In the genomic region with DNA sequence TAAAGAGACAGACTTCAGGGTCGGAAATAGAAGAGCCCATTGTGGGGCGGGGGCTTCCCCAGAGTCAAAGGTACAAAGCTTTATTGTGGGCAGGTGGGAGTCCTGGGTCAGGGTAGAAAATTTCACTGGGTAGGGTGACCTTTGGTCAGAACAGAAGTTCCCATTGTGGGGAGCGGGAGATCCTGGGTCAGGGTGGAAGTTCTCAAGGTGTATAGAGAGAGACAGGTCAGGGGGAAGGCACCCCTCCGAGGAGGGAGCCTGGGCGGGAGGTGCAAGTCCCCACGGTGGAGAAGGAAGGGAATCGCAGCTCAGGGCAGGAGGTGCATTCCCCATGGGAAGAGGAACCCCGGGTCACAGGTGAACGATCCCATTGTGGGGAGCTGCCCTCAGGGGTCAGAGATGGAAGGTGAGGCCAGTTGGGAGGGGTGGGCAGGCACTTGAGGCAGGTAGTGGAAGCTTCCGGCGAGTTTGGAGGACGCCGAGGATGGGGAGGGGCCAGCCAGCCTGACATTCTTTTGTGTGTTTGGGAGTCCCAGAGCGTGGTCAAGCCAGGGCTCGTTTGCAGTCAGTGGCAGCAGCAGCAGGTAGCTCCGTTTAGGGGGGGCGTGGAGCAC, we compare ENCODE assay signal across 1 cellular context.
TF ChIP-seq lines count a peak whose summit lies in the region.

No MANE protein-coding gene starts in this region.

TF ChIP-seq in GM12878, 131 proteins besides CTCF, POLR2A, EP300 and RAD21:
- TF ChIP-seq PML (IDR thresholded peaks at IDR 0.05; ENCODE audit: low read length) (no peak), LARP7 (IDR thresholded peaks at IDR 0.05) (peak; percentile 48; the same call in 1 of the 2 replicates), JUNB (IDR thresholded peaks at IDR 0.05) (no peak), MEF2A (IDR thresholded peaks at IDR 0.05; ENCODE audit: insufficient read depth, low read depth, low read length) (no peak), BHLHE40 (IDR thresholded peaks at IDR 0.05; ENCODE audit: borderline replicate concordance in 1 of 2, low read depth in 2 of 2, low read length in 1 of 2) (no peak), ZNF622 (IDR thresholded peaks at IDR 0.05) (no peak), HDGF (IDR thresholded peaks at IDR 0.05) (peak; percentile 16; the same call in 1 of the 2 replicates), TCF7 (IDR thresholded peaks at IDR 0.05; ENCODE audit: borderline replicate concordance) (no peak), WRNIP1 (IDR thresholded peaks at IDR 0.05; ENCODE audit: borderline replicate concordance, low read depth, low read length) (no peak), NR2F1 (conservative IDR thresholded peaks at IDR 0.05) (peak; percentile 57), CREB1 (IDR thresholded peaks at IDR 0.05; ENCODE audit: low read depth) (no peak), SIX5 (IDR thresholded peaks at IDR 0.05; ENCODE audit: low read depth, low read length, severe bottlenecking) (no peak), RUNX3 (IDR thresholded peaks at IDR 0.05; ENCODE audit: low read length) (no peak), ZNF687 (IDR thresholded peaks at IDR 0.05) (no peak), NFYA (IDR thresholded peaks at IDR 0.05; ENCODE audit: borderline replicate concordance, low read depth, low read length) (no peak), GABPA (IDR thresholded peaks at IDR 0.05; ENCODE audit: low read depth) (no peak), POU2F2 (IDR thresholded peaks at IDR 0.05; ENCODE audit: borderline replicate concordance, low read depth, low read length) (0 out of 3 replicates have a peak, but pooled peaks have one; percentile 17), JUND (IDR thresholded peaks at IDR 0.05; ENCODE audit: low read depth, low read length) (no peak)
- TF ChIP-seq, protein P1, sequence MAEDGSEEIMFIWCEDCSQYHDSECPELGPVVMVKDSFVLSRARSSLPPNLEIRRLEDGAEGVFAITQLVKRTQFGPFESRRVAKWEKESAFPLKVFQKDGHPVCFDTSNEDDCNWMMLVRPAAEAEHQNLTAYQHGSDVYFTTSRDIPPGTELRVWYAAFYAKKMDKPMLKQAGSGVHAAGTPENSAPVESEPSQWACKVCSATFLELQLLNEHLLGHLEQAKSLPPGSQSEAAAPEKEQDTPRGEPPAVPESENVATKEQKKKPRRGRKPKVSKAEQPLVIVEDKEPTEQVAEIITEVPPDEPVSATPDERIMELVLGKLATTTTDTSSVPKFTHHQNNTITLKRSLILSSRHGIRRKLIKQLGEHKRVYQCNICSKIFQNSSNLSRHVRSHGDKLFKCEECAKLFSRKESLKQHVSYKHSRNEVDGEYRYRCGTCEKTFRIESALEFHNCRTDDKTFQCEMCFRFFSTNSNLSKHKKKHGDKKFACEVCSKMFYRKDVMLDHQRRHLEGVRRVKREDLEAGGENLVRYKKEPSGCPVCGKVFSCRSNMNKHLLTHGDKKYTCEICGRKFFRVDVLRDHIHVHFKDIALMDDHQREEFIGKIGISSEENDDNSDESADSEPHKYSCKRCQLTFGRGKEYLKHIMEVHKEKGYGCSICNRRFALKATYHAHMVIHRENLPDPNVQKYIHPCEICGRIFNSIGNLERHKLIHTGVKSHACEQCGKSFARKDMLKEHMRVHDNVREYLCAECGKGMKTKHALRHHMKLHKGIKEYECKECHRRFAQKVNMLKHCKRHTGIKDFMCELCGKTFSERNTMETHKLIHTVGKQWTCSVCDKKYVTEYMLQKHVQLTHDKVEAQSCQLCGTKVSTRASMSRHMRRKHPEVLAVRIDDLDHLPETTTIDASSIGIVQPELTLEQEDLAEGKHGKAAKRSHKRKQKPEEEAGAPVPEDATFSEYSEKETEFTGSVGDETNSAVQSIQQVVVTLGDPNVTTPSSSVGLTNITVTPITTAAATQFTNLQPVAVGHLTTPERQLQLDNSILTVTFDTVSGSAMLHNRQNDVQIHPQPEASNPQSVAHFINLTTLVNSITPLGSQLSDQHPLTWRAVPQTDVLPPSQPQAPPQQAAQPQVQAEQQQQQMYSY (CRISPR knock-in tag; IDR thresholded peaks at IDR 0.05) = no peak
